ENCODE assay signal across 29 cellular contexts in genomic region chr3:53799338-53799865, GRCh38. TPM values are rescaled to one million over a fixed set of nuclear protein-coding genes. Genes with fewer than 3 reads are reported as not detected.
DNase-seq lines count a peak whose midpoint lies in the region; ATAC-seq, FAIRE-seq and TF ChIP-seq lines count a peak whose summit lies in the region.
"Had no signal": no experiment of that assay in that cellular context is flagged by ENCODE, and none has a peak within 500 bp of the region (broad histone marks: within the 10 kb centered on the region; RNA-seq: fewer than 3 reads in every experiment).

No MANE protein-coding gene starts in this region.

- H3K9ac ChIP-seq in H1 (replicated peaks in 1 of 4; ENCODE audit: extremely low read depth in 1 of 4, low read depth in 3 of 4, low read length in 3 of 4) (no peak overlapping the region), neuronal stem cell (ENCODE audit: low read depth, low read length, poor library complexity) (no peak overlapping the region)

- peaks cover 0 to 5% (median 1%) of the 10 kb centered on the region in 4 experiments; a peak in 3 of 7 replicates for H3K4me1 ChIP-seq in H1 (replicated peaks in 1 of 4; ENCODE audit: control insufficient read depth in 3 of 4, insufficient read depth in 4 of 4, low read length in 3 of 4)
- H3K4me1 ChIP-seq in neuronal stem cell (ENCODE audit: control insufficient read depth in 2 of 2, insufficient read depth in 1 of 2, low read depth in 1 of 2, low read length in 2 of 2): peaks cover 17 to 26% of the 10 kb centered on the region in 2 donors
- H3K4me1 ChIP-seq: SJSA1 had no signal

- H3K9me3 Mint-ChIP-seq in HFFc6: no peaks in the 10 kb centered on the region
- H3K9me3 Mint-ChIP-seq in naive thymus-derived CD8-positive, alpha-beta T cell: no peaks in the 10 kb centered on the region
- no peaks in the 10 kb centered on the region for H3K9me3 Mint-ChIP-seq in activated T-cell treated with anti-CD3 and anti-CD28 coated beads, Interleukin-2, amount 50 U/mL, for 4 hours
- H3K9me3 Mint-ChIP-seq: CD8-positive, alpha-beta memory T cell; IgD-negative memory B cell had no signal

- H2BK15ac ChIP-seq in H1 (ENCODE audit: low read length) (no peak overlapping the region), neuronal stem cell (ENCODE audit: low read length) (no peak overlapping the region)

- H3K79me1 ChIP-seq in H1 (ENCODE audit: low read depth, low read length) (no peaks in the 10 kb centered on the region), neuronal stem cell (ENCODE audit: low read depth, low read length) (no peaks in the 10 kb centered on the region)

- H2BK5ac ChIP-seq in H1 (ENCODE audit: low read depth, low read length) (0 out of 2 replicates have a peak overlapping the region, but pooled peaks have one; percentile 8), neuronal stem cell (ENCODE audit: low read length) (no peak overlapping the region)

- H3K18ac ChIP-seq in H1 (ENCODE audit: extremely low read depth, low read length) (no peak overlapping the region), neuronal stem cell (ENCODE audit: low read length) (no peak overlapping the region)

- H3K36me3 ChIP-seq in H1 (ENCODE audit: control insufficient read depth in 2 of 4, insufficient read depth in 4 of 4, low read length in 3 of 4) (no peaks in the 10 kb centered on the region), neuronal stem cell (replicated peaks in 1 of 2; ENCODE audit: control insufficient read depth in 2 of 2, insufficient read depth in 2 of 2, low read length in 2 of 2) (no peaks in the 10 kb centered on the region)
- H3K36me3 ChIP-seq: SJSA1 had no signal

- no peak overlapping the region for H2AK5ac ChIP-seq in H1 (ENCODE audit: low read depth, low read length)
- H2AK5ac ChIP-seq in neuronal stem cell (ENCODE audit: low read depth, low read length): peak overlapping the region; percentile 23

- H3K23me2 ChIP-seq in H1 (ENCODE audit: low read depth, low read length): no peaks in the 10 kb centered on the region

- H4K91ac ChIP-seq in H1 (replicated peaks; ENCODE audit: insufficient read length, low read length) (no peak overlapping the region), neuronal stem cell (ENCODE audit: low read depth, low read length, poor library complexity) (no peak overlapping the region)

- H4K5ac ChIP-seq in H1 (ENCODE audit: insufficient read length, low read depth, low read length): no peak overlapping the region

- peaks cover 3% of the 10 kb centered on the region for H3K27me3 Mint-ChIP-seq in HFFc6 (ENCODE audit: insufficient read depth)
- H3K27me3 Mint-ChIP-seq in naive thymus-derived CD8-positive, alpha-beta T cell: peaks cover 2 to 21% (median 10%) of the 10 kb centered on the region in 5 donors
- peaks cover 2% of the 10 kb centered on the region for H3K27me3 Mint-ChIP-seq in activated T-cell treated with anti-CD3 and anti-CD28 coated beads, Interleukin-2, amount 50 U/mL, for 4 hours (ENCODE audit: low read depth)

- FAIRE-seq in H1 (lab: Jason Lieb, UNC): no peak
- FAIRE-seq: GM12892, GM19239, H54 had no signal

- intact Hi-C loops in left cardiac atrium (cut with DNase I): no loop called here

- no peak overlapping the region for H3K4me3 Mint-ChIP-seq in HFFc6
- H3K4me3 Mint-ChIP-seq in naive thymus-derived CD8-positive, alpha-beta T cell: no peak overlapping the region
- no peak overlapping the region for H3K4me3 Mint-ChIP-seq in activated T-cell treated with anti-CD3 and anti-CD28 coated beads, Interleukin-2, amount 50 U/mL, for 4 hours
- H3K4me3 Mint-ChIP-seq: CD8-positive, alpha-beta memory T cell; IgD-negative memory B cell had no signal

- TF ChIP-seq CTCF in HFFc6 (IDR thresholded peaks at IDR 0.05): peak; percentile 13; the same call in 1 of the 2 replicates
- no peak for TF ChIP-seq CTCF in H1 (IDR thresholded peaks at IDR 0.05; ENCODE audit: control extremely low read depth in 1 of 3, insufficient read depth in 1 of 3, low read depth in 1 of 3, low read length in 3 of 3)

- DNase-seq in EH (ENCODE audit: low read depth) (peak; percentile 34), HFFc6 (no peak), H1 (ENCODE audit: low read depth in 1 of 2, low spot score in 2 of 2) (no peak), neuronal stem cell (ENCODE audit: low spot score) (no peak), left cardiac atrium (no peak)
- DNase-seq in naive thymus-derived CD8-positive, alpha-beta T cell: no peak
- DNase-seq in activated T-cell treated with anti-CD3 and anti-CD28 coated beads, Interleukin-2, amount 50 U/mL, for 4 hours: no peak
- DNase-seq: C1 segment of cervical spinal cord; CD8-positive, alpha-beta memory T cell; DMS 273 treated with DMSO at 0.1 percent for 48 hours; DMS79; NCI-H1048; NCI-H1417; NCI-H1694; NCI-H2029 treated with DMSO at 0.1 percent for 48 hours; NCI-H446 treated with DMSO at 0.1 percent for 48 hours; NCI-H526; NCI-H82; NK-92 treated with Interleukin-12 subunit alpha and Interleukin-12 subunit beta, amount 100 ng/mL, for 24 hours; PC-9 had no signal

- H4K8ac ChIP-seq in H1 (ENCODE audit: extremely low read depth, insufficient read depth, low read length) (no peak overlapping the region), neuronal stem cell (ENCODE audit: low read depth, low read length) (no peak overlapping the region)

- no peak for TF ChIP-seq POLR2A in H1 (IDR thresholded peaks at IDR 0.05; ENCODE audit: control extremely low read depth in 1 of 2, low read depth in 2 of 2, low read length in 2 of 2)

- H2BK120ac ChIP-seq in H1 (replicated peaks; ENCODE audit: low read depth, low read length): no peak overlapping the region
- H2BK120ac ChIP-seq in neuronal stem cell (ENCODE audit: low read depth, low read length): no peak overlapping the region

- CTCF ChIA-PET in H1 (lab: Charles Lee; ENCODE audit: partially characterized antibody): interaction anchor here (1.0 to 1.4 kb wide), 3 partner anchors 10 to 33 kb away, joined by 3 to 4 read pairs (median 4); no protein-coding TSS in a partner anchor

- no peaks in the 10 kb centered on the region for H3K79me2 ChIP-seq in H1 (ENCODE audit: control insufficient read depth in 1 of 2, insufficient read depth in 2 of 2, low read length in 2 of 2)

- POLR2A ChIA-PET in H1 (lab: Charles Lee; ENCODE audit: partially characterized antibody): no interaction called here
- POLR2A ChIA-PET in naive thymus-derived CD8-positive, alpha-beta T cell (lab: Charles Lee): no interaction called here

- H3K4me3 ChIP-seq in H1 (ENCODE audit: extremely low read depth in 1 of 4, insufficient read depth in 2 of 4, low read depth in 3 of 4, low read length in 4 of 4): no peak overlapping the region
- no peak overlapping the region for H3K4me3 ChIP-seq in neuronal stem cell (ENCODE audit: low read length in 2 of 2)
- H3K4me3 ChIP-seq: PC-9, SJSA1 had no signal

- H2AFZ ChIP-seq in H1 (ENCODE audit: low read length): no peak overlapping the region
- no peak overlapping the region for H2AFZ ChIP-seq in neuronal stem cell (ENCODE audit: low read length)
- H2AFZ ChIP-seq: PC-9 had no signal

- H3K4me2 ChIP-seq in H1 (ENCODE audit: insufficient read depth in 1 of 2, low read depth in 2 of 2, low read length in 2 of 2) (no peak overlapping the region), neuronal stem cell (ENCODE audit: insufficient read depth, low read length, poor library complexity, severe bottlenecking) (no peak overlapping the region)
- H3K4me2 ChIP-seq: PC-9 had no signal

- H3K9me3 ChIP-seq in H1 (ENCODE audit: insufficient read depth in 2 of 2, low read depth in 1 of 2, low read length in 1 of 2) (no peaks in the 10 kb centered on the region), neuronal stem cell (replicated peaks in 1 of 2; ENCODE audit: control insufficient read depth in 2 of 2, insufficient read depth in 1 of 2, low read depth in 1 of 2, low read length in 2 of 2) (no peaks in the 10 kb centered on the region)
- H3K9me3 ChIP-seq: SJSA1 had no signal

- no peak for TF ChIP-seq RAD21 in H1 (IDR thresholded peaks at IDR 0.05 in 1 of 2, conservative IDR thresholded peaks at IDR 0.05 in 1 of 2; ENCODE audit: low read depth in 2 of 2, low read length in 2 of 2)

- no peak overlapping the region for H2BK20ac ChIP-seq in H1 (ENCODE audit: low read length)

- ATAC-seq in left cardiac atrium (no peak), HG03442 (IDR thresholded peaks at IDR 0.05; ENCODE audit: unreplicated experiment) (no peak)
- ATAC-seq in naive thymus-derived CD8-positive, alpha-beta T cell: no peak
- no peak for ATAC-seq in activated T-cell treated with anti-CD3 and anti-CD28 coated beads, Interleukin-2, amount 50 U/mL, for 4 hours
- ATAC-seq: Right ventricle myocardium inferior had no signal

- H2BK12ac ChIP-seq in H1 (ENCODE audit: low read depth, low read length): no peak overlapping the region
- H2BK12ac ChIP-seq in neuronal stem cell (ENCODE audit: low read length): no peak overlapping the region

- H3K23ac ChIP-seq in H1 (ENCODE audit: insufficient read length): no peak overlapping the region
- H3K23ac ChIP-seq in neuronal stem cell (ENCODE audit: low read depth, low read length, poor library complexity): no peak overlapping the region

- no peaks in the 10 kb centered on the region for H4K20me1 ChIP-seq in H1 (replicated peaks in 1 of 2; ENCODE audit: control insufficient read depth in 1 of 2, insufficient read depth in 2 of 2, low read length in 2 of 2)

- H3K27ac ChIP-seq in H1 (ENCODE audit: low read depth, low read length) (no peak overlapping the region), neuronal stem cell (replicated peaks; ENCODE audit: low read length) (no peak overlapping the region)
- H3K27ac ChIP-seq: PC-9, SJSA1 had no signal

- H3K27ac Mint-ChIP-seq in HFFc6: no peak overlapping the region
- H3K27ac Mint-ChIP-seq in naive thymus-derived CD8-positive, alpha-beta T cell: no peak overlapping the region
- H3K27ac Mint-ChIP-seq: CD8-positive, alpha-beta memory T cell; IgD-negative memory B cell had no signal

- no peaks in the 10 kb centered on the region for H3K36me3 Mint-ChIP-seq in HFFc6 (ENCODE audit: low read depth)
- no peaks in the 10 kb centered on the region for H3K36me3 Mint-ChIP-seq in naive thymus-derived CD8-positive, alpha-beta T cell
- H3K36me3 Mint-ChIP-seq in activated T-cell treated with anti-CD3 and anti-CD28 coated beads, Interleukin-2, amount 50 U/mL, for 4 hours (ENCODE audit: insufficient read depth): no peaks in the 10 kb centered on the region
- H3K36me3 Mint-ChIP-seq: CD8-positive, alpha-beta memory T cell; IgD-negative memory B cell had no signal

- TF ChIP-seq EP300 in H1 (IDR thresholded peaks at IDR 0.05; ENCODE audit: borderline replicate concordance in 1 of 2, low read depth in 2 of 2, low read length in 2 of 2): no peak

- peaks cover 31% of the 10 kb centered on the region for H3K4me1 Mint-ChIP-seq in HFFc6 (ENCODE audit: low read depth)
- no peaks in the 10 kb centered on the region for H3K4me1 Mint-ChIP-seq in naive thymus-derived CD8-positive, alpha-beta T cell
- no peaks in the 10 kb centered on the region for H3K4me1 Mint-ChIP-seq in activated T-cell treated with anti-CD3 and anti-CD28 coated beads, Interleukin-2, amount 50 U/mL, for 4 hours (ENCODE audit: low read depth)
- H3K4me1 Mint-ChIP-seq: CD8-positive, alpha-beta memory T cell; IgD-negative memory B cell had no signal

- H3K27me3 ChIP-seq in H1 (replicated peaks in 1 of 4; ENCODE audit: control insufficient read depth in 3 of 4, extremely low read depth in 1 of 4, insufficient read depth in 3 of 4, low read length in 3 of 4): no peaks in the 10 kb centered on the region; a peak in 1 of 7 replicates
- H3K27me3 ChIP-seq in neuronal stem cell (ENCODE audit: control insufficient read depth in 3 of 3, insufficient read depth in 3 of 3, low read depth in 1 of 3, low read length in 3 of 3): no peaks in the 10 kb centered on the region
- H3K27me3 ChIP-seq: SJSA1 had no signal

- H3K56ac ChIP-seq in H1 (replicated peaks; ENCODE audit: insufficient read length, low read depth, low read length): no peak overlapping the region

- H3K14ac ChIP-seq in H1 (ENCODE audit: insufficient read length) (no peak overlapping the region), neuronal stem cell (ENCODE audit: low read length) (no peak overlapping the region)

- H3K4ac ChIP-seq in H1 (replicated peaks; ENCODE audit: insufficient read length, low read depth, low read length) (no peak overlapping the region), neuronal stem cell (ENCODE audit: low read length) (no peak overlapping the region)

- 91% methylated on average over 12 of the region's 12 CpGs; no CpG with 5 or more reads in 1 of the 2 experiments for WGBS in H1 (ENCODE audit: extremely low coverage in 1 of 2, insufficient coverage in 1 of 2, insufficient read length in 1 of 2, insufficient replicate concordance in 2 of 2, low coverage in 1 of 2, low lambda C conversion rate in 2 of 2, missing lambda C conversion rate in 1 of 2), 2 experiments
- no CpG with 5 or more reads among the region's 12 CpGs for WGBS in neuronal stem cell (ENCODE audit: extremely low coverage in 2 of 2, insufficient read length in 2 of 2, insufficient replicate concordance in 1 of 2), 2 donors

RNA-seq across cellular contexts. Expression of gene CHDH, which starts 46.8 kb away (rescaled TPM):
- not detected for total RNA-seq in HFFc6 (2021; fragmentation: NEBNext Ultra II Directional; extraction: Animal tissue kit (Norgen Biotek cat#: 25700))
- total RNA-seq in H1 (2021; fragmentation: NEBNext Ultra II Directional; extraction: Animal tissue kit (Norgen Biotek cat#: 25700)): 8.9 and 10.3 TPM in 2 replicates
- polyA plus RNA-seq in H1 (2011; rRNA removed): 4.9 and 7.3 TPM in 2 replicates
- 5.5 TPM for polyA plus RNA-seq in H1 (2011; cell fraction: cytosol; rRNA removed)
- polyA plus RNA-seq in H1 (2011; cell fraction: nucleus; rRNA removed): 10.1 TPM
- polyA plus RNA-seq in H1 (2012, experiment 1 of 2): 7.7 to 9.2 TPM (median 8.3 TPM) in 4 replicates
- polyA plus RNA-seq in H1 (2012, experiment 2 of 2): 2.2 TPM
- 3.4 TPM for polyA plus RNA-seq in H1 (2013, experiment 1 of 2)
- 3.0 TPM for polyA plus RNA-seq in H1 (2013, experiment 2 of 2)
- 6.6 and 8.2 TPM in 2 replicates for polyA minus RNA-seq in H1 (2011; rRNA and poly(A)+ RNA removed)
- 7.0 TPM for polyA minus RNA-seq in H1 (2011; cell fraction: cytosol; rRNA and poly(A)+ RNA removed)
- polyA minus RNA-seq in H1 (2011; cell fraction: nucleus; rRNA and poly(A)+ RNA removed): 7.1 TPM
- 2.0 TPM for polyA plus RNA-seq in neuronal stem cell (2013, experiment 1 of 2)
- polyA plus RNA-seq in neuronal stem cell (2013, experiment 2 of 2): 2.0 TPM
- 1 to 10 TPM; 5.0 to 6.6 TPM for total RNA-seq in left cardiac atrium
- total RNA-seq in naive thymus-derived CD8-positive, alpha-beta T cell: under 1 TPM in 1 of 2 experiments, not detected in 1; 0.25 TPM
- polyA plus RNA-seq in naive thymus-derived CD8-positive, alpha-beta T cell: under 1 TPM in 2 of 3 donors, not detected in 1; 0.04 to 0.25 TPM
- total RNA-seq in activated T-cell treated with anti-CD3 and anti-CD28 coated beads, Interleukin-2, amount 50 U/mL, for 4 hours: under 1 TPM; 0.38 to 0.69 (median 0.46) TPM
- total RNA-seq: A673, PC-9, RPMI7951, SJSA1 had no signal
- polyA plus RNA-seq: CD8-positive, alpha-beta memory T cell had no signal

RNA-seq across cellular contexts. Expression of gene IL17RB, which starts 47.0 kb away (rescaled TPM):
- total RNA-seq in HFFc6 (2021; fragmentation: NEBNext Ultra II Directional; extraction: Animal tissue kit (Norgen Biotek cat#: 25700)): not detected
- total RNA-seq in H1 (2021; fragmentation: NEBNext Ultra II Directional; extraction: Animal tissue kit (Norgen Biotek cat#: 25700)): 6.9 and 7.0 TPM in 2 replicates
- polyA plus RNA-seq in H1 (2011; rRNA removed): 13.3 and 24.6 TPM in 2 replicates
- polyA plus RNA-seq in H1 (2011; cell fraction: cytosol; rRNA removed): 18.2 TPM
- polyA plus RNA-seq in H1 (2011; cell fraction: nucleus; rRNA removed): 37.5 TPM
- 10.2 to 14.6 TPM (median 13.4 TPM) in 4 replicates for polyA plus RNA-seq in H1 (2012, experiment 1 of 2)
- 2.8 TPM for polyA plus RNA-seq in H1 (2012, experiment 2 of 2)
- polyA plus RNA-seq in H1 (2013, experiment 1 of 2): 7.9 TPM
- polyA plus RNA-seq in H1 (2013, experiment 2 of 2): 7.8 TPM
- 10.2 and 22.3 TPM in 2 replicates for polyA minus RNA-seq in H1 (2011; rRNA and poly(A)+ RNA removed)
- polyA minus RNA-seq in H1 (2011; cell fraction: cytosol; rRNA and poly(A)+ RNA removed): 4.8 TPM
- polyA minus RNA-seq in H1 (2011; cell fraction: nucleus; rRNA and poly(A)+ RNA removed): 9.0 TPM
- 2.6 TPM for polyA plus RNA-seq in neuronal stem cell (2013, experiment 1 of 2)
- polyA plus RNA-seq in neuronal stem cell (2013, experiment 2 of 2): 2.3 TPM
- 1 to 10 TPM; 1.6 to 2.6 TPM for total RNA-seq in left cardiac atrium
- not detected for total RNA-seq in naive thymus-derived CD8-positive, alpha-beta T cell
- polyA plus RNA-seq in naive thymus-derived CD8-positive, alpha-beta T cell: under 1 TPM; 0.30 to 0.50 (median 0.49) TPM
- 1 to 10 TPM in 1 of 3 donors, under 1 TPM in 2; 0.53 to 1.3 (median 0.73) TPM for total RNA-seq in activated T-cell treated with anti-CD3 and anti-CD28 coated beads, Interleukin-2, amount 50 U/mL, for 4 hours
- total RNA-seq: A673, PC-9, RPMI7951, SJSA1 had no signal
